8 cellular contexts compared by ENCODE assay signal in the genomic region with DNA sequence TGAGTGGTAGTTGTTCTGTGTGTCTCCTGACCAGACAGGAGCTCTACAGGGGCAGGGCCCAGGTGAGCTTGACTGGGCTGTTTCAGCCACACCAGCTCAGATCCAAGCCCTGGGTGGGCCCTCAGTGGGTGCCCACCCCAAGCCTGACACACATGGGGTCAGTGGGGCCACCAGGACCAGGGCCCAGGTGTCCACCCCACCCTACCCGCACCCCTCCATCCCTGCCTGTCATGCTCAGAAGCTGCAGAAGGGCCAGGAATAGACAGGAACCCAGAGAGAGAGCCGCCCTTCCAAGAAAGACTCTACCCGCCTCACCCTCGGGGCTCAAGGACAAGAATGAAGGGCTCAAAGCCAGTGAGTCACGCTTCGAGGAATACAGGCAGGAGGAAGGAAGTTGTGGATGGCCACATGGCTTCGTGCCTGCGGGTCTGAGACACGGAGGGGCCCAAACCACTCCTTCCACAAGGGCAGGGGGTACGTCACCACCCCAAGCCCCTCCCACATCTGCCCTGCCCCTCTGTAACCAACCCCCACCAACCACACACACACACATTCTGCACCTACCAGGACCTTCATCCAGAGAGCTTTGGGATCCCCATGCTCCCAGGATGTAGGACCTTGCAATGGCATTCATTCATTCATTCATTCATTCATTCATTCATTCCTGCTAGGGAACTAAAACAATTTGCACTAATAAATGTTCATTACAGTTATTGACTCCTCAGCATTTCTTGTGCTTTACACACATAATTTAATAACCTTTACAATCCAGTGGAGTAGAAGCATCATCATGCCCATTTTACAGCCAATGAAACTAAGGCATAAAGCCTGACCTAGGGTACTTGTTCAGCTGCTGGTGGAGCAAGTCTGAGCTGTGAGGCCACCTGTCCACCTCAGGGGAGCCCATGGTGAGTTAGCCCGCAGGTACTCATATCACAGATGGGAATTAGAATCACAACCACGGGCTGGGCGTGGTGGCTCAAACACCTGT. TPM values are rescaled to one million over a fixed set of nuclear protein-coding genes. Genes with fewer than 3 reads are reported as not detected.
A peak's percentile ranks its signal among the peaks of the same experiment; 100 is the strongest.
DNase-seq lines count a peak whose midpoint lies in the region; TF ChIP-seq lines count a peak whose summit lies in the region.

No MANE protein-coding gene starts in this region.

- peaks cover 39% of the 10 kb centered on the region for H3K4me1 Mint-ChIP-seq in activated CD4-positive, alpha-beta memory T cell treated with anti-CD3 and anti-CD28 coated beads for 36 hours (ENCODE audit: low read depth)
- H3K4me1 Mint-ChIP-seq in endothelial cell (ENCODE audit: unreplicated experiment) = peaks cover 52% of the 10 kb centered on the region

- intact Hi-C loops in A673 (cut with micrococcal nuclease; ENCODE audit: unreplicated experiment) = no loop called here
- intact Hi-C loops in activated CD4-positive, alpha-beta memory T cell treated with anti-CD3 and anti-CD28 coated beads for 36 hours (cut with micrococcal nuclease) = loop anchor here (2.0 kb wide), 1 partner anchor 15 kb away; no protein-coding TSS in a partner anchor

- POLR2A ChIA-PET in A673 (lab: Charles Lee; ENCODE audit: low non-redundant PET) = no interaction called here
- POLR2A ChIA-PET in activated CD4-positive, alpha-beta memory T cell treated with anti-CD3 and anti-CD28 coated beads for 36 hours (lab: Charles Lee) = interaction anchor here (0.7 to 1.5 kb wide), 3 partner anchors 12 to 105 kb away, joined by 3 to 4 read pairs (median 3); a partner anchor contains a TSS

- no TSS peak for BruUV-seq in A673 (replicated peaks; lab: Mats Ljungman, UMichigan)

- H3K36me3 ChIP-seq in A673 (ENCODE audit: insufficient read depth, low read length, poor library complexity, severe bottlenecking) (no peaks in the 10 kb centered on the region), KOPT-K1 (ENCODE audit: insufficient read depth, low read length) (no peaks in the 10 kb centered on the region), suprapubic skin (peaks cover 7% of the 10 kb centered on the region)

- no peak for TF ChIP-seq POLR2A in suprapubic skin (IDR thresholded peaks at IDR 0.05)

- H3K4me3 Mint-ChIP-seq in activated CD4-positive, alpha-beta memory T cell treated with anti-CD3 and anti-CD28 coated beads for 36 hours = peak overlapping the region; percentile 32
- peak overlapping the region; percentile 81 for H3K4me3 Mint-ChIP-seq in endothelial cell (ENCODE audit: unreplicated experiment)

- H3K27me3 ChIP-seq in A673 (replicated peaks; ENCODE audit: insufficient read depth, low read depth, low read length, poor library complexity) (no peaks in the 10 kb centered on the region), suprapubic skin (no peaks in the 10 kb centered on the region)

- H3K27ac ChIP-seq in A673 (ENCODE audit: low read depth, low read length, poor library complexity, severe bottlenecking) (peak overlapping the region; percentile 54), KOPT-K1 (ENCODE audit: low read depth, low read length, poor library complexity, severe bottlenecking) (peak overlapping the region; percentile 82), suprapubic skin (peak overlapping the region; percentile 84)

- H3K36me3 Mint-ChIP-seq in activated CD4-positive, alpha-beta memory T cell treated with anti-CD3 and anti-CD28 coated beads for 36 hours = no peaks in the 10 kb centered on the region
- H3K36me3 Mint-ChIP-seq in endothelial cell (ENCODE audit: low read depth, unreplicated experiment) = peaks cover 18% of the 10 kb centered on the region

- DNase-seq in A673 (ENCODE audit: low spot score) (peak; percentile 82), endothelial cell (ENCODE audit: low spot score) (no peak), myocyte (ENCODE audit: low read depth) (peak; percentile 94), suprapubic skin (ENCODE audit: low spot score in 2 of 2) (peak; percentile 91 to 93), NCI-H748 treated with DMSO at 0.1 percent for 48 hours (lab: John Stamatoyannopoulos, UW) (no peak), NCI-H2029 (lab: John Stamatoyannopoulos, UW) (no peak)
- DNase-seq in activated CD4-positive, alpha-beta memory T cell treated with anti-CD3 and anti-CD28 coated beads for 36 hours = peak; percentile 82

- WGBS in suprapubic skin = 28% methylated on average over 9 of the region's 13 CpGs

- peak overlapping the region; percentile 82 for H3K27ac Mint-ChIP-seq in activated CD4-positive, alpha-beta memory T cell treated with anti-CD3 and anti-CD28 coated beads for 36 hours
- peak overlapping the region; percentile 72 for H3K27ac Mint-ChIP-seq in endothelial cell (ENCODE audit: unreplicated experiment)

- H3K4me3 ChIP-seq in A673 (ENCODE audit: low read depth, low read length, poor library complexity, severe bottlenecking) (no peak overlapping the region), suprapubic skin (no peak overlapping the region)

- H3K4me1 ChIP-seq in A673 (ENCODE audit: insufficient read depth, low read length, poor library complexity, severe bottlenecking) (peaks cover 49% of the 10 kb centered on the region), suprapubic skin (peaks cover 75% of the 10 kb centered on the region)

- CTCF ChIA-PET in A673 (lab: Charles Lee) = interaction anchor here (0.6 kb wide), 1 partner anchor 1332 kb away, joined by 3 read pairs; no protein-coding TSS in a partner anchor
- CTCF ChIA-PET in activated CD4-positive, alpha-beta memory T cell treated with anti-CD3 and anti-CD28 coated beads for 36 hours (lab: Charles Lee) = interaction anchor here (0.8 to 2.7 kb wide), 5 partner anchors 29 to 179 kb away, joined by 3 to 13 read pairs (median 3); a partner anchor contains a TSS

- TF ChIP-seq CTCF in A673 (conservative IDR thresholded peaks at IDR 0.05; ENCODE audit: low read depth, low read length) (no peak), endothelial cell (IDR thresholded peaks at IDR 0.05; ENCODE audit: unreplicated experiment) (no peak), suprapubic skin (IDR thresholded peaks at IDR 0.05) (no peak)

- H3K9me3 Mint-ChIP-seq in activated CD4-positive, alpha-beta memory T cell treated with anti-CD3 and anti-CD28 coated beads for 36 hours = no peaks in the 10 kb centered on the region
- no peaks in the 10 kb centered on the region for H3K9me3 Mint-ChIP-seq in endothelial cell (ENCODE audit: unreplicated experiment)

- no peaks in the 10 kb centered on the region for H3K27me3 Mint-ChIP-seq in activated CD4-positive, alpha-beta memory T cell treated with anti-CD3 and anti-CD28 coated beads for 36 hours
- H3K27me3 Mint-ChIP-seq in endothelial cell (ENCODE audit: unreplicated experiment) = peaks cover 10% of the 10 kb centered on the region

- H3K9me3 ChIP-seq in A673 (ENCODE audit: low read depth, low read length, poor library complexity, severe bottlenecking) (no peaks in the 10 kb centered on the region), KOPT-K1 (ENCODE audit: insufficient read depth, low read length, poor library complexity, severe bottlenecking) (no peaks in the 10 kb centered on the region), suprapubic skin (no peaks in the 10 kb centered on the region)

- TF ChIP-seq EP300 in suprapubic skin (IDR thresholded peaks at IDR 0.05) = no peak

RNA-seq across cellular contexts. Expression of a gene that starts 56.0 kb away (rescaled TPM):
- total RNA-seq in A673 (2021) (10.9 and 12.6 TPM in 2 replicates), endothelial cell (ENCODE audit: unreplicated experiment) (113 TPM), myocyte (10.6 and 21.9 TPM in 2 replicates), suprapubic skin (10 to 100 TPM; 18.4 to 28.2 (median 24.5) TPM)
- 10 to 100 TPM; 27.3 to 27.8 TPM for total RNA-seq in activated CD4-positive, alpha-beta memory T cell treated with anti-CD3 and anti-CD28 coated beads for 36 hours
- polyA plus RNA-seq in myocyte (2012) = 31.0 TPM

Comparison
In these comparisons a context has a peak if more than half of its experiments do, and no peak if none do; other contexts are left out.
1. DNase-seq: peak in A673 (single experiment), activated CD4-positive, alpha-beta memory T cell treated with anti-CD3 and anti-CD28 coated beads for 36 hours (single experiment), myocyte (single experiment) and suprapubic skin (2 of 2); none in endothelial cell (single experiment), NCI-H748 treated with DMSO at 0.1 percent for 48 hours (single experiment) and NCI-H2029 (single experiment).
2. Peak in every context shown above with its lines, with median percentiles within 50 percentile points of each other: H3K27ac ChIP-seq.